1 cellular context compared by ENCODE assay signal in the genomic region with DNA sequence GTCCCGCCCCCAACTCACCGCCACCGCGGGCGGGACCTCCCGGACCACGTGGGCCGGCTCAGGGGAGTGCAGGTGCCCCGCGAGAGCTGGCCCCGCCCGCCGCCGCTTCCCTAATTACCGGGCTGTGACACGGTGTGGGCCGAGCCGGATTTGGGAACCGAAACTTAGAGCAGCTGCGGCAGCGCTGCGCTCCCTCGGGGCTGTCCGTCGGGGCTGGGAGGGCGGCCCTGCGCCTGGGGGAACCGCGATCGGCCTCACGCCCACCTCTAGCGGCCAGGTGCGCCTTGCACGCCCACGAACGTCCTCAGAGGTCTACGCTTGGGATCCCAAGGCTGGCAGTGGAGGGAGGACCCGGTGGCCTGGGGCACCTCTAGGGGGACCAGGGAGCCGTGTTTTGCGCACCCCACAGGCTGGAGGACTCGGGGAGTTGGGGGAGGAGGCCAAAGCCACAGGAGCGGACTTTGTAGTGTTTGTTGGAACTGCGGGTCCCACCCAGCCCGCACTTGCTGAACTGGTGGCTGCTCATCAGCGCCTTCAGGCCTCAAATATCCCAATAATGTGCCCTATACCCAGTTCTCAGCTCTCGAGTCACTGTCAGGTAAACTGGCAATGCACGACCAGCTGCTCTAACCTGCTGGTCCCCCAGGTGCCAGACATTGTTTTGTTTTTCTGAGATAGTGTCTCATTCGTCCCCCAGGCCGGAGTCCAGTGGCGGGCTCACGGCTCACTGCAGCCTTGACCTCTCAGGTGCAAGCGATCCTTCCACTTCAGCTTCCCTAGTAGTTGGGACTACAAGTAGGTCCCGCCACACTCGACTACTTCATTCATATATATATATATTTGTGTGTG.
TF ChIP-seq lines count a peak whose summit lies in the region.

No MANE protein-coding gene starts in this region.

TF ChIP-seq in HepG2, 621 proteins besides CTCF, POLR2A, EP300 and RAD21 (continued from another document and continues in another):
- TF ChIP-seq HIVEP1 (CRISPR knock-in tag; IDR thresholded peaks at IDR 0.05) (peak; percentile 80; the same call in 1 of the 2 replicates), ZNF547 (CRISPR knock-in tag; IDR thresholded peaks at IDR 0.05) (peak; percentile 60; the same call in 1 of the 2 replicates), ZNF34 (CRISPR knock-in tag; IDR thresholded peaks at IDR 0.05; ENCODE audit: borderline replicate concordance) (0 out of 2 replicates have a peak, but pooled peaks have one; percentile 19), ZMYM3 (CRISPR knock-in tag; IDR thresholded peaks at IDR 0.05) (peak; percentile 25; the same call in 1 of the 2 replicates), SP2 (CRISPR knock-in tag; IDR thresholded peaks at IDR 0.05) (peak; percentile 23; the same call in 1 of the 2 replicates), ETV5 (CRISPR knock-in tag; IDR thresholded peaks at IDR 0.05; ENCODE audit: borderline replicate concordance) (no peak), ZNF619 (CRISPR knock-in tag; IDR thresholded peaks at IDR 0.05) (peak; percentile 58), NR2F2 (IDR thresholded peaks at IDR 0.05; ENCODE audit: borderline replicate concordance, low read depth) (no peak), STAG1 (CRISPR knock-in tag; IDR thresholded peaks at IDR 0.05) (peak; percentile 26; the same call in 1 of the 2 replicates), ZSCAN20 (CRISPR knock-in tag; IDR thresholded peaks at IDR 0.05; ENCODE audit: borderline replicate concordance) (peak; percentile 9; the same call in 1 of the 2 replicates), SP5 (CRISPR knock-in tag; IDR thresholded peaks at IDR 0.05; ENCODE audit: borderline replicate concordance, low read depth) (0 out of 2 replicates have a peak, but pooled peaks have one; percentile 40), NCOA1 (CRISPR knock-in tag; IDR thresholded peaks at IDR 0.05) (0 out of 2 replicates have a peak, but pooled peaks have one; percentile 70), THYN1 (CRISPR knock-in tag; IDR thresholded peaks at IDR 0.05; ENCODE audit: borderline replicate concordance, low read depth) (no peak), CBX1 (IDR thresholded peaks at IDR 0.05; ENCODE audit: low read depth) (no peak), ZNF788 (CRISPR knock-in tag; IDR thresholded peaks at IDR 0.05; ENCODE audit: borderline replicate concordance) (peak; percentile 50; the same call in 1 of the 2 replicates), NRL (CRISPR knock-in tag; IDR thresholded peaks at IDR 0.05; ENCODE audit: borderline replicate concordance) (peak; percentile 69), BRD4 (CRISPR knock-in tag; IDR thresholded peaks at IDR 0.05) (peak; percentile 58; the same call in 1 of the 2 replicates), RBM39 (IDR thresholded peaks at IDR 0.05; ENCODE audit: low read depth, low read length, poor library complexity, severe bottlenecking) (peak; percentile 43), ZNF782 (CRISPR knock-in tag; IDR thresholded peaks at IDR 0.05; ENCODE audit: borderline replicate concordance) (no peak), ZNF251 (CRISPR knock-in tag; IDR thresholded peaks at IDR 0.05) (no peak), ZNF350 (CRISPR knock-in tag; IDR thresholded peaks at IDR 0.05; ENCODE audit: borderline replicate concordance, low read depth) (peak; percentile 72)
- TF ChIP-seq, protein P1, sequence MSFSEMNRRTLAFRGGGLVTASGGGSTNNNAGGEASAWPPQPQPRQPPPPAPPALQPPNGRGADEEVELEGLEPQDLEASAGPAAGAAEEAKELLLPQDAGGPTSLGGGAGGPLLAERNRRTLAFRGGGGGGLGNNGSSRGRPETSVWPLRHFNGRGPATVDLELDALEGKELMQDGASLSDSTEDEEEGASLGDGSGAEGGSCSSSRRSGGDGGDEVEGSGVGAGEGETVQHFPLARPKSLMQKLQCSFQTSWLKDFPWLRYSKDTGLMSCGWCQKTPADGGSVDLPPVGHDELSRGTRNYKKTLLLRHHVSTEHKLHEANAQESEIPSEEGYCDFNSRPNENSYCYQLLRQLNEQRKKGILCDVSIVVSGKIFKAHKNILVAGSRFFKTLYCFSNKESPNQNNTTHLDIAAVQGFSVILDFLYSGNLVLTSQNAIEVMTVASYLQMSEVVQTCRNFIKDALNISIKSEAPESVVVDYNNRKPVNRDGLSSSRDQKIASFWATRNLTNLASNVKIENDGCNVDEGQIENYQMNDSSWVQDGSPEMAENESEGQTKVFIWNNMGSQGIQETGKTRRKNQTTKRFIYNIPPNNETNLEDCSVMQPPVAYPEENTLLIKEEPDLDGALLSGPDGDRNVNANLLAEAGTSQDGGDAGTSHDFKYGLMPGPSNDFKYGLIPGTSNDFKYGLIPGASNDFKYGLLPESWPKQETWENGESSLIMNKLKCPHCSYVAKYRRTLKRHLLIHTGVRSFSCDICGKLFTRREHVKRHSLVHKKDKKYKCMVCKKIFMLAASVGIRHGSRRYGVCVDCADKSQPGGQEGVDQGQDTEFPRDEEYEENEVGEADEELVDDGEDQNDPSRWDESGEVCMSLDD (CRISPR knock-in tag; IDR thresholded peaks at IDR 0.05; ENCODE audit: borderline replicate concordance): peak; percentile 64
- TF ChIP-seq, protein P2, sequence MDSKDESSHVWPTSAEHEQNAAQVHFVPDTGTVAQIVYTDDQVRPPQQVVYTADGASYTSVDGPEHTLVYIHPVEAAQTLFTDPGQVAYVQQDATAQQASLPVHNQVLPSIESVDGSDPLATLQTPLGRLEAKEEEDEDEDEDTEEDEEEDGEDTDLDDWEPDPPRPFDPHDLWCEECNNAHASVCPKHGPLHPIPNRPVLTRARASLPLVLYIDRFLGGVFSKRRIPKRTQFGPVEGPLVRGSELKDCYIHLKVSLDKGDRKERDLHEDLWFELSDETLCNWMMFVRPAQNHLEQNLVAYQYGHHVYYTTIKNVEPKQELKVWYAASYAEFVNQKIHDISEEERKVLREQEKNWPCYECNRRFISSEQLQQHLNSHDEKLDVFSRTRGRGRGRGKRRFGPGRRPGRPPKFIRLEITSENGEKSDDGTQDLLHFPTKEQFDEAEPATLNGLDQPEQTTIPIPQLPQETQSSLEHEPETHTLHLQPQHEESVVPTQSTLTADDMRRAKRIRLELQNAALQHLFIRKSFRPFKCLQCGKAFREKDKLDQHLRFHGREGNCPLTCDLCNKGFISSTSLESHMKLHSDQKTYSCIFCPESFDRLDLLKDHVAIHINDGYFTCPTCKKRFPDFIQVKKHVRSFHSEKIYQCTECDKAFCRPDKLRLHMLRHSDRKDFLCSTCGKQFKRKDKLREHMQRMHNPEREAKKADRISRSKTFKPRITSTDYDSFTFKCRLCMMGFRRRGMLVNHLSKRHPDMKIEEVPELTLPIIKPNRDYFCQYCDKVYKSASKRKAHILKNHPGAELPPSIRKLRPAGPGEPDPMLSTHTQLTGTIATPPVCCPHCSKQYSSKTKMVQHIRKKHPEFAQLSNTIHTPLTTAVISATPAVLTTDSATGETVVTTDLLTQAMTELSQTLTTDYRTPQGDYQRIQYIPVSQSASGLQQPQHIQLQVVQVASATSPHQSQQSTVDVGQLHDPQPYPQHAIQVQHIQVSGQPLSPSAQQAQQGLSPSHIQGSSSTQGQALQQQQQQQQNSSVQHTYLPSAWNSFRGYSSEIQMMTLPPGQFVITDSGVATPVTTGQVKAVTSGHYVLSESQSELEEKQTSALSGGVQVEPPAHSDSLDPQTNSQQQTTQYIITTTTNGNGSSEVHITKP (CRISPR knock-in tag; IDR thresholded peaks at IDR 0.05; ENCODE audit: low read depth): peak; percentile 16; the same call in 1 of the 2 replicates
- TF ChIP-seq, protein P3, sequence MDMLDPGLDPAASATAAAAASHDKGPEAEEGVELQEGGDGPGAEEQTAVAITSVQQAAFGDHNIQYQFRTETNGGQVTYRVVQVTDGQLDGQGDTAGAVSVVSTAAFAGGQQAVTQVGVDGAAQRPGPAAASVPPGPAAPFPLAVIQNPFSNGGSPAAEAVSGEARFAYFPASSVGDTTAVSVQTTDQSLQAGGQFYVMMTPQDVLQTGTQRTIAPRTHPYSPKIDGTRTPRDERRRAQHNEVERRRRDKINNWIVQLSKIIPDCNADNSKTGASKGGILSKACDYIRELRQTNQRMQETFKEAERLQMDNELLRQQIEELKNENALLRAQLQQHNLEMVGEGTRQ (IDR thresholded peaks at IDR 0.05; ENCODE audit: low read depth, low read length): no peak
- TF ChIP-seq, protein P3 (CRISPR knock-in tag; IDR thresholded peaks at IDR 0.05; ENCODE audit: borderline replicate concordance): peak; percentile 58; the same call in 1 of the 2 replicates
- TF ChIP-seq, protein P4, sequence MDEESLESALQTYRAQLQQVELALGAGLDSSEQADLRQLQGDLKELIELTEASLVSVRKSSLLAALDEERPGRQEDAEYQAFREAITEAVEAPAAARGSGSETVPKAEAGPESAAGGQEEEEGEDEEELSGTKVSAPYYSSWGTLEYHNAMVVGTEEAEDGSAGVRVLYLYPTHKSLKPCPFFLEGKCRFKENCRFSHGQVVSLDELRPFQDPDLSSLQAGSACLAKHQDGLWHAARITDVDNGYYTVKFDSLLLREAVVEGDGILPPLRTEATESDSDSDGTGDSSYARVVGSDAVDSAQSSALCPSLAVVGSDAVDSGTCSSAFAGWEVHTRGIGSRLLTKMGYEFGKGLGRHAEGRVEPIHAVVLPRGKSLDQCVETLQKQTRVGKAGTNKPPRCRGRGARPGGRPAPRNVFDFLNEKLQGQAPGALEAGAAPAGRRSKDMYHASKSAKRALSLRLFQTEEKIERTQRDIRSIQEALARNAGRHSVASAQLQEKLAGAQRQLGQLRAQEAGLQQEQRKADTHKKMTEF (CRISPR knock-in tag; IDR thresholded peaks at IDR 0.05): peak; percentile 79; the same call in 1 of the 2 replicates
- TF ChIP-seq, protein P5, sequence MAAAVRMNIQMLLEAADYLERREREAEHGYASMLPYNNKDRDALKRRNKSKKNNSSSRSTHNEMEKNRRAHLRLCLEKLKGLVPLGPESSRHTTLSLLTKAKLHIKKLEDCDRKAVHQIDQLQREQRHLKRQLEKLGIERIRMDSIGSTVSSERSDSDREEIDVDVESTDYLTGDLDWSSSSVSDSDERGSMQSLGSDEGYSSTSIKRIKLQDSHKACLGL (CRISPR knock-in tag; IDR thresholded peaks at IDR 0.05): peak; percentile 84; the same call in 1 of the 2 replicates
- TF ChIP-seq, protein P6, sequence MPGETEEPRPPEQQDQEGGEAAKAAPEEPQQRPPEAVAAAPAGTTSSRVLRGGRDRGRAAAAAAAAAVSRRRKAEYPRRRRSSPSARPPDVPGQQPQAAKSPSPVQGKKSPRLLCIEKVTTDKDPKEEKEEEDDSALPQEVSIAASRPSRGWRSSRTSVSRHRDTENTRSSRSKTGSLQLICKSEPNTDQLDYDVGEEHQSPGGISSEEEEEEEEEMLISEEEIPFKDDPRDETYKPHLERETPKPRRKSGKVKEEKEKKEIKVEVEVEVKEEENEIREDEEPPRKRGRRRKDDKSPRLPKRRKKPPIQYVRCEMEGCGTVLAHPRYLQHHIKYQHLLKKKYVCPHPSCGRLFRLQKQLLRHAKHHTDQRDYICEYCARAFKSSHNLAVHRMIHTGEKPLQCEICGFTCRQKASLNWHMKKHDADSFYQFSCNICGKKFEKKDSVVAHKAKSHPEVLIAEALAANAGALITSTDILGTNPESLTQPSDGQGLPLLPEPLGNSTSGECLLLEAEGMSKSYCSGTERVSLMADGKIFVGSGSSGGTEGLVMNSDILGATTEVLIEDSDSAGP (CRISPR knock-in tag; IDR thresholded peaks at IDR 0.05; ENCODE audit: borderline replicate concordance): peak; percentile 89; the same call in 1 of the 2 replicates
- TF ChIP-seq, protein P7, sequence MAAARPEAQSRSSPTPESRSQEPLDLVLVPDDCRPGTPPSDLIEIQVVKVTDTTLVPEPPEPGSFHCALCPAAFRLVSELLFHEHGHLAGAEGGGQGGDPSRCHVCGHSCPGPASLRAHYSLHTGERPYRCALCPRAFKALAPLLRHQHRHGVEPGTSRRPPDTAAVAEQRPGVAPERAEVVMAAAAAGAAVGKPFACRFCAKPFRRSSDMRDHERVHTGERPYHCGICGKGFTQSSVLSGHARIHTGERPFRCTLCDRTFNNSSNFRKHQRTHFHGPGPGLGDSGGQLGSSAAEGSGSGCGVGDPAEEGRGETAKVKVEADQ (CRISPR knock-in tag; IDR thresholded peaks at IDR 0.05; ENCODE audit: borderline replicate concordance): 0 out of 2 replicates have a peak, but pooled peaks have one; percentile 44
- TF ChIP-seq, protein P8, sequence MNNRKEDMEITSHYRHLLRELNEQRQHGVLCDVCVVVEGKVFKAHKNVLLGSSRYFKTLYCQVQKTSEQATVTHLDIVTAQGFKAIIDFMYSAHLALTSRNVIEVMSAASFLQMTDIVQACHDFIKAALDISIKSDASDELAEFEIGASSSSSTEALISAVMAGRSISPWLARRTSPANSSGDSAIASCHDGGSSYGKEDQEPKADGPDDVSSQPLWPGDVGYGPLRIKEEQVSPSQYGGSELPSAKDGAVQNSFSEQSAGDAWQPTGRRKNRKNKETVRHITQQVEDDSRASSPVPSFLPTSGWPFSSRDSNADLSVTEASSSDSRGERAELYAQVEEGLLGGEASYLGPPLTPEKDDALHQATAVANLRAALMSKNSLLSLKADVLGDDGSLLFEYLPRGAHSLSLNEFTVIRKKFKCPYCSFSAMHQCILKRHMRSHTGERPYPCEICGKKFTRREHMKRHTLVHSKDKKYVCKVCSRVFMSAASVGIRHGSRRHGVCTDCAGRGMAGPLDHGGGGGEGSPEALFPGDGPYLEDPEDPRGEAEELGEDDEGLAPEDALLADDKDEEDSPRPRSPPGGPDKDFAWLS (CRISPR knock-in tag; IDR thresholded peaks at IDR 0.05; ENCODE audit: borderline replicate concordance): 0 out of 2 replicates have a peak, but pooled peaks have one; percentile 43
- TF ChIP-seq, protein P9, sequence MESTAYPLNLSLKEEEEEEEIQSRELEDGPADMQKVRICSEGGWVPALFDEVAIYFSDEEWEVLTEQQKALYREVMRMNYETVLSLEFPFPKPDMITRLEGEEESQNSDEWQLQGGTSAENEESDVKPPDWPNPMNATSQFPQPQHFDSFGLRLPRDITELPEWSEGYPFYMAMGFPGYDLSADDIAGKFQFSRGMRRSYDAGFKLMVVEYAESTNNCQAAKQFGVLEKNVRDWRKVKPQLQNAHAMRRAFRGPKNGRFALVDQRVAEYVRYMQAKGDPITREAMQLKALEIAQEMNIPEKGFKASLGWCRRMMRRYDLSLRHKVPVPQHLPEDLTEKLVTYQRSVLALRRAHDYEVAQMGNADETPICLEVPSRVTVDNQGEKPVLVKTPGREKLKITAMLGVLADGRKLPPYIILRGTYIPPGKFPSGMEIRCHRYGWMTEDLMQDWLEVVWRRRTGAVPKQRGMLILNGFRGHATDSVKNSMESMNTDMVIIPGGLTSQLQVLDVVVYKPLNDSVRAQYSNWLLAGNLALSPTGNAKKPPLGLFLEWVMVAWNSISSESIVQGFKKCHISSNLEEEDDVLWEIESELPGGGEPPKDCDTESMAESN (CRISPR knock-in tag; conservative IDR thresholded peaks at IDR 0.05): peak; percentile 33; the same call in 1 of the 2 replicates
